ENCODE assay signal across 9 cellular contexts in genomic region chr2:31235504-31235902, GRCh38. TPM values are rescaled to one million over a fixed set of nuclear protein-coding genes. Genes with fewer than 3 reads are reported as not detected.
A peak's percentile ranks its signal among the peaks of the same experiment; 100 is the strongest.
DNase-seq lines count a peak whose midpoint lies in the region; FAIRE-seq and TF ChIP-seq lines count a peak whose summit lies in the region.
"Had no signal": no experiment of that assay in that cellular context is flagged by ENCODE, and none has a peak within 500 bp of the region (broad histone marks: within the 10 kb centered on the region; RNA-seq: fewer than 3 reads in every experiment).

No MANE protein-coding gene starts in this region.

- intact Hi-C loops in MCF 10A (cut with micrococcal nuclease), result no loop called here
- intact Hi-C loops in testis (cut with DNase I; ENCODE audit: low total_unique reads), result no loop called here

- H3K4me3 ChIP-seq in small intestine (ENCODE audit: low read depth in 1 of 2, low read length in 2 of 2), result no peak overlapping the region
- H3K4me3 ChIP-seq in testis, result no peak overlapping the region

- WGBS in small intestine, 3 donors, result 72 to 78% (median 76%) methylated on average over 4 of the region's 4 CpGs
- WGBS in testis, 2 donors, result 61 to 66% methylated on average over 4 of the region's 4 CpGs

- TF ChIP-seq POLR2A in testis (IDR thresholded peaks at IDR 0.05), result no peak

- no peak overlapping the region for H3K4me3 Mint-ChIP-seq in MCF 10A (ENCODE audit: unreplicated experiment)

- H3K27ac ChIP-seq in caudate nucleus (ENCODE audit: low read depth, low read length), result no peak overlapping the region
- H3K27ac ChIP-seq in small intestine (ENCODE audit: low read depth in 1 of 2, low read length in 1 of 2), result no peak overlapping the region
- H3K27ac ChIP-seq in testis, result no peak overlapping the region

- peaks cover 0 to 4% of the 10 kb centered on the region in 2 donors for H3K4me1 ChIP-seq in small intestine (ENCODE audit: control insufficient read depth in 2 of 2, insufficient read depth in 1 of 2, low read depth in 1 of 2, low read length in 1 of 2)
- peaks cover 3% of the 10 kb centered on the region for H3K4me1 ChIP-seq in testis

- no peak overlapping the region for H3K27ac Mint-ChIP-seq in MCF 10A (ENCODE audit: low read depth, unreplicated experiment)

- peaks cover 31% of the 10 kb centered on the region for H3K27me3 Mint-ChIP-seq in MCF 10A (ENCODE audit: insufficient read depth, unreplicated experiment)

- no TSS peak for BruUV-seq in MCF 10A (replicated peaks; lab: Mats Ljungman, UMichigan)

- H3K27me3 ChIP-seq in small intestine (ENCODE audit: control insufficient read depth in 2 of 2, insufficient read depth in 2 of 2, low read length in 2 of 2) (no peaks in the 10 kb centered on the region), testis (no peaks in the 10 kb centered on the region)

- H3K36me3 ChIP-seq in small intestine (ENCODE audit: control insufficient read depth in 2 of 2, insufficient read depth in 2 of 2, low read length in 2 of 2) (no peaks in the 10 kb centered on the region), testis (ENCODE audit: low read depth, missing control alignments) (no peaks in the 10 kb centered on the region)

- no peaks in the 10 kb centered on the region for H3K36me3 Mint-ChIP-seq in MCF 10A (ENCODE audit: insufficient read depth, unreplicated experiment)

- DNase-seq in AG08395 (ENCODE audit: low spot score) (peak; percentile 85), HS-27A (ENCODE audit: low read depth) (peak; percentile 24), MCF 10A (ENCODE audit: unreplicated experiment) (peak; percentile 56), medulla oblongata (ENCODE audit: extremely low spot score) (peak; percentile 27), caudate nucleus (lab: John Stamatoyannopoulos, UW) (no peak), small intestine (no peak), testis (no peak), RPMI8226 (no peak)
- DNase-seq: activated T-cell treated with anti-CD3 and anti-CD28 coated beads, Interleukin-2, amount 50 U/mL, for 1 hour had no signal

- H3K9me3 Mint-ChIP-seq in MCF 10A (ENCODE audit: unreplicated experiment), result no peaks in the 10 kb centered on the region

- H3K4me1 Mint-ChIP-seq in MCF 10A (ENCODE audit: insufficient read depth, unreplicated experiment), result peaks cover 4% of the 10 kb centered on the region

- no peak for FAIRE-seq in small intestine (lab: Jason Lieb, UNC)

- H3K9me3 ChIP-seq in small intestine (ENCODE audit: control insufficient read depth, low read depth), result no peaks in the 10 kb centered on the region
- H3K9me3 ChIP-seq in testis, result no peaks in the 10 kb centered on the region

- TF ChIP-seq CTCF in MCF 10A (IDR thresholded peaks at IDR 0.05; ENCODE audit: unreplicated experiment) (no peak), testis (IDR thresholded peaks at IDR 0.05) (no peak)

- POLR2A ChIA-PET in MCF 10A (lab: Yijun Ruan, JAX), result no interaction called here

- CTCF ChIA-PET in MCF 10A (lab: Yijun Ruan, JAX), result no interaction called here

RNA-seq across cellular contexts. Expression of gene EHD3, which starts 1.6 kb away (rescaled TPM):
- 0.49 and 0.86 TPM in 2 replicates for total RNA-seq in MCF 10A (2022)
- polyA plus RNA-seq in small intestine, result 1 to 10 TPM in 2 of 3 donors, under 1 TPM in 1; 0.22 to 2.7 (median 1.1) TPM
- total RNA-seq in testis, result 1 to 10 TPM; 4.5 to 5.1 TPM
- 3.5 TPM for polyA plus RNA-seq in testis (ENCODE audit: insufficient read depth, low read depth, low replicate concordance)

RNA-seq across cellular contexts. Expression of gene CAPN14, which starts 18.2 kb away (rescaled TPM):
- total RNA-seq in MCF 10A (2022), result not detected in 2 replicates
- under 1 TPM in 1 of 3 donors, not detected in 2; 0.06 TPM for polyA plus RNA-seq in small intestine
- total RNA-seq in testis, result 1 to 10 TPM in 1 of 2 donors, under 1 TPM in 1; 0.47 to 1.1 TPM
- 0.36 TPM for polyA plus RNA-seq in testis (ENCODE audit: insufficient read depth, low read depth, low replicate concordance)

Comparison
In these comparisons a context has a peak if more than half of its experiments do, and no peak if none do; other contexts are left out.
1. DNase-seq: peak in AG08395 (single experiment), HS-27A (single experiment), MCF 10A (single experiment) and medulla oblongata (single experiment); none in caudate nucleus (0 of 61), small intestine (single experiment), testis (single experiment) and RPMI8226 (single experiment).